Comparison of ENCODE assay signal across 9 cellular contexts in the genomic region with DNA sequence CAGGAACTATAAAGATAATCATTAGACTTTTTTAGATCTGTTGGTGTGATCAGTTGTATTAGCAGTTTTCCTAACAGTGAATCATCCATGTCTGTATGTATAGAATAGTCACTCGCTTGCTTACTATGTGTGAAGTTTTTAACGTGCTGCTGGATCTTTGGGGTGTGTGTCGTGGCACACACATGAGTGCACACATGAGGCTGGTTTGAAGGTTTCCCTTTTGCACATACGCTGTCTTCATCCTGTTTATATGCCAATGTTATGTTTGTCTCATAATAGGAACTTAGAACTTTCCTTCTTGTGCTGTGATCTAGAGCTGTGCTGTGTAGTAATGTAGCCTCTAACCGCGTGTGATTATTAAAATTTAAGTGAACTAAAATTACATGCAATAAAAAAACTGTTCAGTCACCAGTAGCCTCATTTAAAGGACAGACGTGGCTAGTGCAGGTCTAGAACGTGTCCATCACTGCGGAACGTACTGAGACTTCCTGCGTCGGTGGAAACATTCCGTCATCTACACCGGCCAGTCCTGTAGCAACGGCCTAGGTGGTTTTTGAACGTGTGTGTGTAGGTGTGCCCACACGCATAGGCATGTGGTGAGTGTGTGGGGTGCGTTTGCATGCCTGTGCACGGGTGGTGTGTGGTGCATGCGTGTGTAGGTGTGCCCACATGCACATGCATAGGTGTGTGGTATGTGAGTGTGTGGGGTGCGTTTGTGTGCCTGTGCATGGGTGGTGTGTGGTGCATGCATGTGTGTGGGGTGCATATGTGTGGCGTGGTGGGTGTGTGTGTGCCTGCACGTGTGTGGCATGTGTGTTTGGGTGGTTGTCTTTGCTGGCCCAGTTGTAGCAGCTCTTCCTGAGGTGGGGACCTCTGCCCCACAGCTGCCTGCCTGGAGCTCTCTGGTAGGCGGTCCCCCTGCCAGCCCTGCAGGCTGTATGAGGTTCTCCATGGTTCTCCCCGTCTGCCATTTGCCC. TPM values are rescaled to one million over a fixed set of nuclear protein-coding genes. Genes with fewer than 3 reads are reported as not detected.
DNase-seq lines count a peak whose midpoint lies in the region; ATAC-seq and TF ChIP-seq lines count a peak whose summit lies in the region.
"Had no signal": no experiment of that assay in that cellular context is flagged by ENCODE, and none has a peak within 500 bp of the region (broad histone marks: within the 10 kb centered on the region; RNA-seq: fewer than 3 reads in every experiment).

No MANE protein-coding gene starts in this region.

- ATAC-seq in GM18858 (IDR thresholded peaks at IDR 0.05; ENCODE audit: unreplicated experiment) = peak; percentile 43
- ATAC-seq in GM21576 (IDR thresholded peaks at IDR 0.05; ENCODE audit: unreplicated experiment) = peak; percentile 67
- no peak; the same call in 2 of the 3 replicates for ATAC-seq in GM23338

- H3K36me3 ChIP-seq in KOPT-K1 (ENCODE audit: insufficient read depth, low read length) (no peaks in the 10 kb centered on the region), GM23338 (ENCODE audit: insufficient read depth) (no peaks in the 10 kb centered on the region)

- no peak overlapping the region for H2AFZ ChIP-seq in GM23338

- no peak for TF ChIP-seq CTCF in nephron (IDR thresholded peaks at IDR 0.05; ENCODE audit: unreplicated experiment in 3 of 3)
- TF ChIP-seq CTCF in GM23338 (conservative IDR thresholded peaks at IDR 0.05; ENCODE audit: low read depth in 2 of 2) = no peak
- TF ChIP-seq CTCF in lower leg skin (IDR thresholded peaks at IDR 0.05) = no peak

- peaks cover 5% of the 10 kb centered on the region for H3K36me3 Mint-ChIP-seq in nephron (ENCODE audit: low read depth)
- peaks cover 7% of the 10 kb centered on the region; the same call in 2 of the 3 replicates for H3K36me3 Mint-ChIP-seq in GM23338 (ENCODE audit: low read depth)

- peaks cover 4% of the 10 kb centered on the region for H3K9me3 Mint-ChIP-seq in nephron
- H3K9me3 Mint-ChIP-seq in GM23338 = peaks cover 12% of the 10 kb centered on the region

- peaks cover 15% of the 10 kb centered on the region for H3K9me3 ChIP-seq in KOPT-K1 (ENCODE audit: insufficient read depth, low read length, poor library complexity, severe bottlenecking)

- H3K27me3 Mint-ChIP-seq in nephron (ENCODE audit: low read depth) (no peaks in the 10 kb centered on the region), GM23338 (ENCODE audit: insufficient read depth, low read depth, poor library complexity) (peaks cover 16% of the 10 kb centered on the region)

- H3K4me3 Mint-ChIP-seq in nephron (no peak overlapping the region), GM23338 (no peak overlapping the region)

- intact Hi-C loops in lower leg skin (cut with DNase I; ENCODE audit: low total_unique reads) = no loop called here

- no peaks in the 10 kb centered on the region for H3F3A ChIP-seq in GM23338 (replicated peaks; ENCODE audit: low read depth)

- peaks cover 53% of the 10 kb centered on the region for H3K4me1 Mint-ChIP-seq in nephron
- peaks cover 10% of the 10 kb centered on the region for H3K4me1 Mint-ChIP-seq in GM23338

- TF ChIP-seq POLR2A in lower leg skin (IDR thresholded peaks at IDR 0.05) = no peak

- no peak overlapping the region for H3K4me3 ChIP-seq in GM23338
- H3K4me3 ChIP-seq in lower leg skin (ENCODE audit: low read depth, poor library complexity, severe bottlenecking) = no peak overlapping the region

- H3K27me3 ChIP-seq in GM23338 (ENCODE audit: insufficient read depth) = no peaks in the 10 kb centered on the region

- 70 to 77% methylated on average over 25 of the region's 25 CpGs for WGBS in lower leg skin, 2 donors

- DNase-seq in AG08395 (ENCODE audit: low spot score) (no peak), GM23338 (ENCODE audit: low spot score) (no peak), lower leg skin (ENCODE audit: low spot score in 2 of 2) (no peak), D341Med (ENCODE audit: low spot score) (no peak)
- DNase-seq: NCI-H2227 treated with DMSO at 0.1 percent for 48 hours had no signal

- no peaks in the 10 kb centered on the region for H3K9me2 ChIP-seq in GM23338 (ENCODE audit: insufficient read depth)

- H3K27ac Mint-ChIP-seq in nephron (peak overlapping the region; percentile 2 to 41 (median 12)), GM23338 (no peak overlapping the region; the same call in 1 of the 2 replicates)

- H3K4me1 ChIP-seq in GM23338 (ENCODE audit: insufficient read depth) = no peaks in the 10 kb centered on the region

- H4K20me1 ChIP-seq in GM23338 (replicated peaks; ENCODE audit: insufficient read depth) = peaks cover 7% of the 10 kb centered on the region

- H3K27ac ChIP-seq in KOPT-K1 (ENCODE audit: low read depth, low read length, poor library complexity, severe bottlenecking) (peak overlapping the region; percentile 48), GM23338 (ENCODE audit: low read depth) (no peak overlapping the region)

- H3K79me2 ChIP-seq in GM23338 (replicated peaks; ENCODE audit: insufficient read depth) = peaks cover 19% of the 10 kb centered on the region; the same call in 1 of the 2 replicates

- H3K4me2 ChIP-seq in GM23338 = no peak overlapping the region

TF ChIP-seq in GM23338, 12 proteins besides CTCF, POLR2A, EP300 and RAD21 (continues in another document):
- TF ChIP-seq ZNF331 (CRISPR knock-in tag; IDR thresholded peaks at IDR 0.05; ENCODE audit: low read depth) (no peak), EZH2 (IDR thresholded peaks at IDR 0.05; ENCODE audit: low read depth, unreplicated experiment) (no peak), NANOG (IDR thresholded peaks at IDR 0.05; ENCODE audit: borderline replicate concordance) (no peak), EZH2phosphoT487 (IDR thresholded peaks at IDR 0.05; ENCODE audit: unreplicated experiment) (no peak), JUNB (IDR thresholded peaks at IDR 0.05; ENCODE audit: unreplicated experiment) (no peak), ZNF114 (CRISPR knock-in tag; IDR thresholded peaks at IDR 0.05) (no peak)
- TF ChIP-seq, protein P1, sequence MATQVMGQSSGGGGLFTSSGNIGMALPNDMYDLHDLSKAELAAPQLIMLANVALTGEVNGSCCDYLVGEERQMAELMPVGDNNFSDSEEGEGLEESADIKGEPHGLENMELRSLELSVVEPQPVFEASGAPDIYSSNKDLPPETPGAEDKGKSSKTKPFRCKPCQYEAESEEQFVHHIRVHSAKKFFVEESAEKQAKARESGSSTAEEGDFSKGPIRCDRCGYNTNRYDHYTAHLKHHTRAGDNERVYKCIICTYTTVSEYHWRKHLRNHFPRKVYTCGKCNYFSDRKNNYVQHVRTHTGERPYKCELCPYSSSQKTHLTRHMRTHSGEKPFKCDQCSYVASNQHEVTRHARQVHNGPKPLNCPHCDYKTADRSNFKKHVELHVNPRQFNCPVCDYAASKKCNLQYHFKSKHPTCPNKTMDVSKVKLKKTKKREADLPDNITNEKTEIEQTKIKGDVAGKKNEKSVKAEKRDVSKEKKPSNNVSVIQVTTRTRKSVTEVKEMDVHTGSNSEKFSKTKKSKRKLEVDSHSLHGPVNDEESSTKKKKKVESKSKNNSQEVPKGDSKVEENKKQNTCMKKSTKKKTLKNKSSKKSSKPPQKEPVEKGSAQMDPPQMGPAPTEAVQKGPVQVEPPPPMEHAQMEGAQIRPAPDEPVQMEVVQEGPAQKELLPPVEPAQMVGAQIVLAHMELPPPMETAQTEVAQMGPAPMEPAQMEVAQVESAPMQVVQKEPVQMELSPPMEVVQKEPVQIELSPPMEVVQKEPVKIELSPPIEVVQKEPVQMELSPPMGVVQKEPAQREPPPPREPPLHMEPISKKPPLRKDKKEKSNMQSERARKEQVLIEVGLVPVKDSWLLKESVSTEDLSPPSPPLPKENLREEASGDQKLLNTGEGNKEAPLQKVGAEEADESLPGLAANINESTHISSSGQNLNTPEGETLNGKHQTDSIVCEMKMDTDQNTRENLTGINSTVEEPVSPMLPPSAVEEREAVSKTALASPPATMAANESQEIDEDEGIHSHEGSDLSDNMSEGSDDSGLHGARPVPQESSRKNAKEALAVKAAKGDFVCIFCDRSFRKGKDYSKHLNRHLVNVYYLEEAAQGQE (IDR thresholded peaks at IDR 0.05; ENCODE audit: unreplicated experiment) = no peak

RNA-seq across cellular contexts. Expression of a gene that starts 56.6 kb away (rescaled TPM):
- 40.6 and 42.5 TPM in 2 replicates for total RNA-seq in GM23338 (2014; rRNA removed; shearing (Covaris generic))
- 5.6 and 5.9 TPM in 2 replicates for polyA plus RNA-seq in GM23338 (2016; fragmentation: Nextera tagmentation; extraction: Ambion mirVana)
- 10 to 100 TPM; 31.2 to 51.8 (median 41.5) TPM for total RNA-seq in lower leg skin
